ENCODE assay signal across 8 cellular contexts in genomic region chr2:112481050-112481527, GRCh38. TPM values are rescaled to one million over a fixed set of nuclear protein-coding genes. Genes with fewer than 3 reads are reported as not detected.
A peak's percentile ranks its signal among the peaks of the same experiment; 100 is the strongest.
DNase-seq lines count a peak whose midpoint lies in the region; ATAC-seq and TF ChIP-seq lines count a peak whose summit lies in the region.

No MANE protein-coding gene starts in this region.

- peaks cover 17% of the 10 kb centered on the region for H3K36me3 Mint-ChIP-seq in activated T-helper 17 cell treated with anti-CD3 and anti-CD28 coated beads, Interleukin-2, amount 50 U/mL, for 72 hours (ENCODE audit: low read depth)
- peaks cover 25% of the 10 kb centered on the region for H3K36me3 Mint-ChIP-seq in nephron progenitor cell (ENCODE audit: low read depth)

- in situ Hi-C loops in KBM-7 (cut with MboI; ENCODE audit: low pct_unique_long_range_greater_than_20kb, low sequenced_read_pairs) = no loop called here

- peak; percentile 88 for TF ChIP-seq CTCF in fibroblast of pulmonary artery (IDR thresholded peaks at IDR 0.05; ENCODE audit: low read length, missing control alignments)
- peak; percentile 53 for TF ChIP-seq CTCF in nephron progenitor cell (IDR thresholded peaks at IDR 0.05)

- H3K9me3 Mint-ChIP-seq in activated T-helper 17 cell treated with anti-CD3 and anti-CD28 coated beads, Interleukin-2, amount 50 U/mL, for 72 hours = no peaks in the 10 kb centered on the region
- H3K9me3 Mint-ChIP-seq in nephron progenitor cell = no peaks in the 10 kb centered on the region

- H3K27ac Mint-ChIP-seq in activated T-helper 17 cell treated with anti-CD3 and anti-CD28 coated beads, Interleukin-2, amount 50 U/mL, for 72 hours = peak overlapping the region; percentile 81
- peak overlapping the region; percentile 97 for H3K27ac Mint-ChIP-seq in nephron progenitor cell

- peak overlapping the region; percentile 92 for H3K4me3 Mint-ChIP-seq in activated T-helper 17 cell treated with anti-CD3 and anti-CD28 coated beads, Interleukin-2, amount 50 U/mL, for 72 hours
- peak overlapping the region; percentile 95 for H3K4me3 Mint-ChIP-seq in nephron progenitor cell

- peaks cover 16% of the 10 kb centered on the region for H3K4me1 Mint-ChIP-seq in activated T-helper 17 cell treated with anti-CD3 and anti-CD28 coated beads, Interleukin-2, amount 50 U/mL, for 72 hours
- H3K4me1 Mint-ChIP-seq in nephron progenitor cell = peaks cover 36% of the 10 kb centered on the region

- ATAC-seq in GM21717 (IDR thresholded peaks at IDR 0.05; ENCODE audit: unreplicated experiment) = peak; percentile 72
- ATAC-seq in activated T-helper 17 cell treated with anti-CD3 and anti-CD28 coated beads, Interleukin-2, amount 50 U/mL, for 72 hours (replicated peaks) = peak; percentile 84
- ATAC-seq in stimulated activated naive CD8-positive, alpha-beta T cell treated with anti-CD3 and anti-CD28 coated beads, Interleukin-15, Interleukin-2, amounts not matched to agents 100 U/mL and 50 U/mL, for 24 hours = peak; percentile 89

- H3K27me3 Mint-ChIP-seq in activated T-helper 17 cell treated with anti-CD3 and anti-CD28 coated beads, Interleukin-2, amount 50 U/mL, for 72 hours = no peaks in the 10 kb centered on the region
- peaks cover 3% of the 10 kb centered on the region for H3K27me3 Mint-ChIP-seq in nephron progenitor cell (ENCODE audit: low read depth, poor library complexity)

- H3K4me3 ChIP-seq in fibroblast of pulmonary artery (replicated peaks; ENCODE audit: low read depth, low read length) = peak overlapping the region; percentile 65

- peak; percentile 69 for DNase-seq in DMS79 (lab: John Stamatoyannopoulos, UW)
- peak; percentile 87 for DNase-seq in KBM-7
- DNase-seq in RPMI7951 (ENCODE audit: low read depth) = peak; percentile 80
- peak; percentile 81 for DNase-seq in fibroblast of pulmonary artery (ENCODE audit: low read depth)
- peak; percentile 83 for DNase-seq in nephron progenitor cell
- DNase-seq in stimulated activated naive CD8-positive, alpha-beta T cell treated with anti-CD3 and anti-CD28 coated beads, Interleukin-15, Interleukin-2, amounts not matched to agents 100 U/mL and 50 U/mL, for 24 hours = peak; percentile 87

RNA-seq across cellular contexts. Expression of gene TTL, which starts 0.9 kb away (rescaled TPM):
- total RNA-seq in RPMI7951 (2014; rRNA removed; shearing (Covaris generic)) = 45.8 and 58.9 TPM in 2 replicates
- 10 to 100 TPM; 12.7 to 28.1 TPM for total RNA-seq in activated T-helper 17 cell treated with anti-CD3 and anti-CD28 coated beads, Interleukin-2, amount 50 U/mL, for 72 hours

RNA-seq across cellular contexts. Expression of gene RGPD8, which starts 47.6 kb away (rescaled TPM):
- total RNA-seq in RPMI7951 (2014; rRNA removed; shearing (Covaris generic)) = 3.4 and 3.7 TPM in 2 replicates
- 1 to 10 TPM; 6.1 to 9.5 TPM for total RNA-seq in activated T-helper 17 cell treated with anti-CD3 and anti-CD28 coated beads, Interleukin-2, amount 50 U/mL, for 72 hours

Comparison
In these comparisons a context has a peak if more than half of its experiments do, and no peak if none do; other contexts are left out.
1. Peak in every context shown above with its lines: DNase-seq, ATAC-seq and H3K4me3 ChIP-seq.